In genomic region chr17:76268015-76268749, GRCh38 we compare ENCODE assay signal across 8 cellular contexts. TPM values are rescaled to one million over a fixed set of nuclear protein-coding genes. Genes with fewer than 3 reads are reported as not detected.
DNase-seq lines count a peak whose midpoint lies in the region; ATAC-seq and TF ChIP-seq lines count a peak whose summit lies in the region.

No MANE protein-coding gene starts in this region.

- H3K36me3 ChIP-seq in naive thymus-derived CD4-positive, alpha-beta T cell (ENCODE audit: control insufficient read depth in 2 of 3, insufficient read depth in 3 of 3, low read length in 3 of 3), result peaks cover 0 to 31% (median 0%) of the 10 kb centered on the region in 3 experiments

- ATAC-seq in naive thymus-derived CD4-positive, alpha-beta T cell, result peak; percentile 14
- ATAC-seq in GM21381 (IDR thresholded peaks at IDR 0.05; ENCODE audit: unreplicated experiment), result no peak

- peaks cover 35 to 68% (median 58%) of the 10 kb centered on the region in 7 donors for H3K4me1 Mint-ChIP-seq in naive thymus-derived CD4-positive, alpha-beta T cell

- H3K4me3 Mint-ChIP-seq in naive thymus-derived CD4-positive, alpha-beta T cell, result peak overlapping the region; percentile 87 to 95 (median 92)

- peaks cover 0 to 3% (median 0%) of the 10 kb centered on the region in 5 donors for H3K27me3 Mint-ChIP-seq in naive thymus-derived CD4-positive, alpha-beta T cell

- H3K9me3 ChIP-seq in naive thymus-derived CD4-positive, alpha-beta T cell (ENCODE audit: control insufficient read depth in 2 of 3, low read length in 3 of 3), result no peaks in the 10 kb centered on the region

- H3K4me1 ChIP-seq in naive thymus-derived CD4-positive, alpha-beta T cell (ENCODE audit: control insufficient read depth in 2 of 2, insufficient read depth in 2 of 2, low read length in 2 of 2), result peaks cover 68 to 71% of the 10 kb centered on the region in 2 donors

- no peak for TF ChIP-seq CTCF in NB4 (IDR thresholded peaks at IDR 0.05; ENCODE audit: low read depth, low read length)

- H3K9me3 Mint-ChIP-seq in naive thymus-derived CD4-positive, alpha-beta T cell, result no peaks in the 10 kb centered on the region

- POLR2A ChIA-PET in naive thymus-derived CD4-positive, alpha-beta T cell (lab: Charles Lee), result interaction anchor here (0.8 to 19.9 kb wide), 18 partner anchors 7 to 164 kb away, joined by 3 to 375 read pairs (median 11); partner anchors contain the start of gene RNF157

- CTCF ChIA-PET in naive thymus-derived CD4-positive, alpha-beta T cell (lab: Charles Lee), result interaction anchor here (0.7 to 5.2 kb wide), 8 partner anchors 11 to 146 kb away, joined by 3 to 20 read pairs (median 6); no protein-coding TSS in a partner anchor

- H3K27ac ChIP-seq in naive thymus-derived CD4-positive, alpha-beta T cell (ENCODE audit: low read depth, low read length), result peak overlapping the region; percentile 92
- H3K27ac ChIP-seq in temporal lobe (ENCODE audit: low read depth, low read length), result peak overlapping the region; percentile 30

- peaks cover 0 to 43% (median 9%) of the 10 kb centered on the region in 5 donors for H3K36me3 Mint-ChIP-seq in naive thymus-derived CD4-positive, alpha-beta T cell

- no peaks in the 10 kb centered on the region for H3K27me3 ChIP-seq in naive thymus-derived CD4-positive, alpha-beta T cell (ENCODE audit: control insufficient read depth in 2 of 2, insufficient read depth in 2 of 2, low read length in 2 of 2)

- H3K27ac Mint-ChIP-seq in naive thymus-derived CD4-positive, alpha-beta T cell, result peak overlapping the region; percentile 86 to 97 (median 96)

- DNase-seq in COLO829 (ENCODE audit: low spot score) (peak; percentile 83), NB4 (ENCODE audit: low read depth) (peak; percentile 95), activated T-cell treated with anti-CD3 and anti-CD28 coated beads for 1 hour (ENCODE audit: low read depth) (peak; percentile 52), erythroblast (lab: John Stamatoyannopoulos, UW) (peak; percentile 56 to 61), SHP77 (lab: John Stamatoyannopoulos, UW) (no peak)
- DNase-seq in naive thymus-derived CD4-positive, alpha-beta T cell, result peak in 7 of 9 donors; percentile 49 to 74 (median 60)

- intact Hi-C loops in naive thymus-derived CD4-positive, alpha-beta T cell (cut with micrococcal nuclease), result loop anchor here in 1 of 2 donors (5.0 kb wide), 1 partner anchor 486 kb away; the partner anchor contains the start of gene UNK

- peak; percentile 37 for TF ChIP-seq POLR2A in NB4 (IDR thresholded peaks at IDR 0.05; ENCODE audit: extremely low read depth, insufficient read length)
- peak; percentile 51 for TF ChIP-seq POLR2A in erythroblast (IDR thresholded peaks at IDR 0.05; ENCODE audit: low read length)

- peak overlapping the region; percentile 50 for H3K4me3 ChIP-seq in NB4 (ENCODE audit: low read depth, low read length)
- H3K4me3 ChIP-seq in naive thymus-derived CD4-positive, alpha-beta T cell (ENCODE audit: low read length), result peak overlapping the region; percentile 46

RNA-seq across cellular contexts. Expression of gene UBALD2, which starts 3.0 kb away (rescaled TPM):
- 100 to 1,000 TPM; 103 to 263 (median 241) TPM for total RNA-seq in naive thymus-derived CD4-positive, alpha-beta T cell
- 10 to 100 TPM in 1 of 2 donors, 1 to 10 TPM in 1; 6.9 to 11.1 TPM for polyA plus RNA-seq in naive thymus-derived CD4-positive, alpha-beta T cell
- 4.4 TPM for total RNA-seq in temporal lobe

RNA-seq across cellular contexts. Expression of gene RNF157, which starts 27.9 kb away (rescaled TPM):
- total RNA-seq in naive thymus-derived CD4-positive, alpha-beta T cell, result 10 to 100 TPM; 49.2 to 96.3 (median 50.8) TPM
- polyA plus RNA-seq in naive thymus-derived CD4-positive, alpha-beta T cell, result 10 to 100 TPM; 10.4 to 17.3 TPM
- total RNA-seq in temporal lobe, result 23.1 TPM

RNA-seq across cellular contexts. Expression of gene QRICH2, which starts 39.9 kb away (rescaled TPM):
- 1 to 10 TPM; 2.1 to 6.8 (median 4.0) TPM for total RNA-seq in naive thymus-derived CD4-positive, alpha-beta T cell
- under 1 TPM; 0.09 to 0.71 TPM for polyA plus RNA-seq in naive thymus-derived CD4-positive, alpha-beta T cell
- 5.2 TPM for total RNA-seq in temporal lobe

Comparison
In these comparisons a context has a peak if more than half of its experiments do, and no peak if none do; other contexts are left out.
1. DNase-seq: peak in COLO829 (single experiment), NB4 (single experiment), activated T-cell treated with anti-CD3 and anti-CD28 coated beads for 1 hour (single experiment), erythroblast (2 of 2) and naive thymus-derived CD4-positive, alpha-beta T cell (7 of 9); none in SHP77 (0 of 2).
2. RNA of gene UBALD2, which starts 3.0 kb away (total RNA-seq): 103 to 263 TPM in naive thymus-derived CD4-positive, alpha-beta T cell; 4.4 TPM in temporal lobe (single experiment); every median in the first group is over 10 times any median in the second.